1 cellular context compared by ENCODE assay signal in the genomic region with DNA sequence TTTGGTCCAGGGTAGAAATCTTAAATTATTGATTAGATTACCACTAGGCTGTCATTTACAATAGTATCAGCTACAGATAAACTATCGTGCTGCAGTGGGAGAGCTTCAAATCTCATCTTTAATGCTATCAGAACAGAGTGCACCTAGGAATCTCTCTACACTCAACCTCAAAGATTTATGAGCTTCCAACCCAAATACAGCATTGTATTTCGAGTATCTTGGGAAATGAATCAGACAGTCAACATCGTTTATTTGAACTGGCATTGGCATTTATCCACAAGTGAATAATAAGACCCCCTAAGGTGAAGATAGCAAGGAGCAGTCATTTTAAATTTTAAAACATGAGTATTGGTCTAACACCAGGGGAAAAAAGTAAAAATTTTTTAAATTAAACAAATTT.
TF ChIP-seq lines count a peak whose summit lies in the region.

No MANE protein-coding gene starts in this region.

TF ChIP-seq in endothelial cell of umbilical vein, 7 proteins besides CTCF, POLR2A, EP300 and RAD21:
- TF ChIP-seq FOS (IDR thresholded peaks at IDR 0.05; ENCODE audit: borderline replicate concordance, insufficient read depth, low read length) (peak; percentile 35), EZH2 (IDR thresholded peaks at IDR 0.05; ENCODE audit: borderline replicate concordance, low read depth, low read length, severe bottlenecking) (no peak)
TF ChIP-seq in endothelial cell of umbilical vein: peak in this region for 1.
